In the genomic region with DNA sequence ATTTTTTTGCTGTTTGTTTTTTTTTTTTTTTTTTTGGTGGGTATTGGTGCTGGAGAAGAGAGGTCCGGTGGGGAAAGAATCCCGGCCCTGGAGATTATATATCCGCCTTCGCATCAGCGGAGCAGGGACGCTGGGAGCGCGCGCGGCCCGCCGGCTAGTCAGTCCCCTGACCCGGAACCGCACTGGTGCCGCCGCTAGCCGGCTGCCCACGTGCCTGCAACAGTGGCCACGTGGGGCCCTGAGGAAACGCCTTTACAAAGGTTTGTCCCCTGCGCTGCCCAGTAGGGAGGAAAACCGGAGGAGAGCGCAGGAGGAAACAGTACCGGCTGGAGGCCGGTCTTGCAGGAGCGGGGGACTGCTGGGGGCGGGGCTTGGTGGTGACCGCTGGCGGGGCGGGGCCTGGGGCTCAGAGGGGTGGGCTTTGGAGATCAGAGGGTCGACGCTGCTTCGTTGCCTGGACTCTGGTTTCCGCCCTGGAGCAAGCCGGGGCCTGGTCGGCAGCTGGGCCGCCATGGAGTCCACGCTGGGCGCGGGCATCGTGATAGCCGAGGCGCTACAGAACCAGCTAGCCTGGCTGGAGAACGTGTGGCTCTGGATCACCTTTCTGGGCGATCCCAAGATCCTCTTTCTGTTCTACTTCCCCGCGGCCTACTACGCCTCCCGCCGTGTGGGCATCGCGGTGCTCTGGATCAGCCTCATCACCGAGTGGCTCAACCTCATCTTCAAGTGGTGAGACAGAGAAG, we compare ENCODE assay signal across 1 cellular context.
TF ChIP-seq lines count a peak whose summit lies in the region.

A gene with protein sequence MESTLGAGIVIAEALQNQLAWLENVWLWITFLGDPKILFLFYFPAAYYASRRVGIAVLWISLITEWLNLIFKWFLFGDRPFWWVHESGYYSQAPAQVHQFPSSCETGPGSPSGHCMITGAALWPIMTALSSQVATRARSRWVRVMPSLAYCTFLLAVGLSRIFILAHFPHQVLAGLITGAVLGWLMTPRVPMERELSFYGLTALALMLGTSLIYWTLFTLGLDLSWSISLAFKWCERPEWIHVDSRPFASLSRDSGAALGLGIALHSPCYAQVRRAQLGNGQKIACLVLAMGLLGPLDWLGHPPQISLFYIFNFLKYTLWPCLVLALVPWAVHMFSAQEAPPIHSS (plus strand): TSS at position 281 of the 743 bp plus-strand sequence. CDS start 231 bp downstream, at position 512.

TF ChIP-seq in K562, 482 proteins besides CTCF, POLR2A, EP300 and RAD21 (continued from another document and continues in another):
- TF ChIP-seq, protein P1, sequence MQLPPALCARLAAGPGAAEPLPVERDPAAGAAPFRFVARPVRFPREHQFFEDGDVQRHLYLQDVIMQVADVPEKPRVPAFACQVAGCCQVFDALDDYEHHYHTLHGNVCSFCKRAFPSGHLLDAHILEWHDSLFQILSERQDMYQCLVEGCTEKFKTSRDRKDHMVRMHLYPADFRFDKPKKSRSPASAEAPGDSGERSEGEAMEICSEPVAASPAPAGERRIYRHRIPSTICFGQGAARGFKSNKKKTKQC (CRISPR knock-in tag; IDR thresholded peaks at IDR 0.05): 0 out of 2 replicates have a peak, but pooled peaks have one; percentile 13
- peak; percentile 7; the same call in 1 of the 2 replicates for TF ChIP-seq SMARCA4 (IDR thresholded peaks at IDR 0.05)
- TF ChIP-seq LEF1 (IDR thresholded peaks at IDR 0.05): peak; percentile 28; the same call in 1 of the 2 replicates
- peak; percentile 94 for TF ChIP-seq RBFOX2 (IDR thresholded peaks at IDR 0.05; ENCODE audit: low read depth, low read length)
- TF ChIP-seq, protein P2, sequence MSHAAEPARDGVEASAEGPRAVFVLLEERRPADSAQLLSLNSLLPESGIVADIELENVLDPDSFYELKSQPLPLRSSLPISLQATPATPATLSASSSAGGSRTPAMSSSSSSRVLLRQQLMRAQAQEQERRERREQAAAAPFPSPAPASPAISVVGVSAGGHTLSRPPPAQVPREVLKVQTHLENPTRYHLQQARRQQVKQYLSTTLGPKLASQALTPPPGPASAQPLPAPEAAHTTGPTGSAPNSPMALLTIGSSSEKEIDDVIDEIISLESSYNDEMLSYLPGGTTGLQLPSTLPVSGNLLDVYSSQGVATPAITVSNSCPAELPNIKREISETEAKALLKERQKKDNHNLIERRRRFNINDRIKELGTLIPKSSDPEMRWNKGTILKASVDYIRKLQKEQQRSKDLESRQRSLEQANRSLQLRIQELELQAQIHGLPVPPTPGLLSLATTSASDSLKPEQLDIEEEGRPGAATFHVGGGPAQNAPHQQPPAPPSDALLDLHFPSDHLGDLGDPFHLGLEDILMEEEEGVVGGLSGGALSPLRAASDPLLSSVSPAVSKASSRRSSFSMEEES (CRISPR knock-in tag; IDR thresholded peaks at IDR 0.05): peak; percentile 46; the same call in 1 of the 2 replicates
- TF ChIP-seq, protein P3, sequence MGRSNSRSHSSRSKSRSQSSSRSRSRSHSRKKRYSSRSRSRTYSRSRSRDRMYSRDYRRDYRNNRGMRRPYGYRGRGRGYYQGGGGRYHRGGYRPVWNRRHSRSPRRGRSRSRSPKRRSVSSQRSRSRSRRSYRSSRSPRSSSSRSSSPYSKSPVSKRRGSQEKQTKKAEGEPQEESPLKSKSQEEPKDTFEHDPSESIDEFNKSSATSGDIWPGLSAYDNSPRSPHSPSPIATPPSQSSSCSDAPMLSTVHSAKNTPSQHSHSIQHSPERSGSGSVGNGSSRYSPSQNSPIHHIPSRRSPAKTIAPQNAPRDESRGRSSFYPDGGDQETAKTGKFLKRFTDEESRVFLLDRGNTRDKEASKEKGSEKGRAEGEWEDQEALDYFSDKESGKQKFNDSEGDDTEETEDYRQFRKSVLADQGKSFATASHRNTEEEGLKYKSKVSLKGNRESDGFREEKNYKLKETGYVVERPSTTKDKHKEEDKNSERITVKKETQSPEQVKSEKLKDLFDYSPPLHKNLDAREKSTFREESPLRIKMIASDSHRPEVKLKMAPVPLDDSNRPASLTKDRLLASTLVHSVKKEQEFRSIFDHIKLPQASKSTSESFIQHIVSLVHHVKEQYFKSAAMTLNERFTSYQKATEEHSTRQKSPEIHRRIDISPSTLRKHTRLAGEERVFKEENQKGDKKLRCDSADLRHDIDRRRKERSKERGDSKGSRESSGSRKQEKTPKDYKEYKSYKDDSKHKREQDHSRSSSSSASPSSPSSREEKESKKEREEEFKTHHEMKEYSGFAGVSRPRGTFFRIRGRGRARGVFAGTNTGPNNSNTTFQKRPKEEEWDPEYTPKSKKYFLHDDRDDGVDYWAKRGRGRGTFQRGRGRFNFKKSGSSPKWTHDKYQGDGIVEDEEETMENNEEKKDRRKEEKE (IDR thresholded peaks at IDR 0.05; ENCODE audit: borderline replicate concordance in 1 of 2, control insufficient read depth in 1 of 2, low read depth in 2 of 2, low read length in 1 of 2): 0 out of 4 replicates have a peak, but pooled peaks of 1 of the 2 experiments have one; percentile 58
- TF ChIP-seq ELF4 (CRISPR knock-in tag; IDR thresholded peaks at IDR 0.05): no peak
- TF ChIP-seq, protein P4, sequence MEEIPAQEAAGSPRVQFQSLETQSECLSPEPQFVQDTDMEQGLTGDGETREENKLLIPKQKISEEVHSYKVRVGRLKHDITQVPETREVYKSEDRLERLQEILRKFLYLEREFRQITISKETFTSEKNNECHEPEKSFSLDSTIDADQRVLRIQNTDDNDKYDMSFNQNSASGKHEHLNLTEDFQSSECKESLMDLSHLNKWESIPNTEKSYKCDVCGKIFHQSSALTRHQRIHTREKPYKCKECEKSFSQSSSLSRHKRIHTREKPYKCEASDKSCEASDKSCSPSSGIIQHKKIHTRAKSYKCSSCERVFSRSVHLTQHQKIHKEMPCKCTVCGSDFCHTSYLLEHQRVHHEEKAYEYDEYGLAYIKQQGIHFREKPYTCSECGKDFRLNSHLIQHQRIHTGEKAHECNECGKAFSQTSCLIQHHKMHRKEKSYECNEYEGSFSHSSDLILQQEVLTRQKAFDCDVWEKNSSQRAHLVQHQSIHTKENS (CRISPR knock-in tag; IDR thresholded peaks at IDR 0.05): no peak
- TF ChIP-seq, protein P5, sequence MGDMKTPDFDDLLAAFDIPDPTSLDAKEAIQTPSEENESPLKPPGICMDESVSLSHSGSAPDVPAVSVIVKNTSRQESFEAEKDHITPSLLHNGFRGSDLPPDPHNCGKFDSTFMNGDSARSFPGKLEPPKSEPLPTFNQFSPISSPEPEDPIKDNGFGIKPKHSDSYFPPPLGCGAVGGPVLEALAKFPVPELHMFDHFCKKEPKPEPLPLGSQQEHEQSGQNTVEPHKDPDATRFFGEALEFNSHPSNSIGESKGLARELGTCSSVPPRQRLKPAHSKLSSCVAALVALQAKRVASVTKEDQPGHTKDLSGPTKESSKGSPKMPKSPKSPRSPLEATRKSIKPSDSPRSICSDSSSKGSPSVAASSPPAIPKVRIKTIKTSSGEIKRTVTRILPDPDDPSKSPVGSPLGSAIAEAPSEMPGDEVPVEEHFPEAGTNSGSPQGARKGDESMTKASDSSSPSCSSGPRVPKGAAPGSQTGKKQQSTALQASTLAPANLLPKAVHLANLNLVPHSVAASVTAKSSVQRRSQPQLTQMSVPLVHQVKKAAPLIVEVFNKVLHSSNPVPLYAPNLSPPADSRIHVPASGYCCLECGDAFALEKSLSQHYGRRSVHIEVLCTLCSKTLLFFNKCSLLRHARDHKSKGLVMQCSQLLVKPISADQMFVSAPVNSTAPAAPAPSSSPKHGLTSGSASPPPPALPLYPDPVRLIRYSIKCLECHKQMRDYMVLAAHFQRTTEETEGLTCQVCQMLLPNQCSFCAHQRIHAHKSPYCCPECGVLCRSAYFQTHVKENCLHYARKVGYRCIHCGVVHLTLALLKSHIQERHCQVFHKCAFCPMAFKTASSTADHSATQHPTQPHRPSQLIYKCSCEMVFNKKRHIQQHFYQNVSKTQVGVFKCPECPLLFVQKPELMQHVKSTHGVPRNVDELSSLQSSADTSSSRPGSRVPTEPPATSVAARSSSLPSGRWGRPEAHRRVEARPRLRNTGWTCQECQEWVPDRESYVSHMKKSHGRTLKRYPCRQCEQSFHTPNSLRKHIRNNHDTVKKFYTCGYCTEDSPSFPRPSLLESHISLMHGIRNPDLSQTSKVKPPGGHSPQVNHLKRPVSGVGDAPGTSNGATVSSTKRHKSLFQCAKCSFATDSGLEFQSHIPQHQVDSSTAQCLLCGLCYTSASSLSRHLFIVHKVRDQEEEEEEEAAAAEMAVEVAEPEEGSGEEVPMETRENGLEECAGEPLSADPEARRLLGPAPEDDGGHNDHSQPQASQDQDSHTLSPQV (IDR thresholded peaks at IDR 0.05): 0 out of 2 replicates have a peak, but pooled peaks have one; percentile 34
- TF ChIP-seq MAZ (CRISPR knock-in tag; conservative IDR thresholded peaks at IDR 0.05 in 1 of 2, IDR thresholded peaks at IDR 0.05 in 1 of 2): peak; percentile 65 to 89; a peak in 3 of 4 replicates
- TF ChIP-seq SUPT5H (IDR thresholded peaks at IDR 0.05): peak; percentile 44
- 0 out of 4 replicates have a peak, but pooled peaks have one; percentile 2 to 13 for TF ChIP-seq SIX5 (IDR thresholded peaks at IDR 0.05; ENCODE audit: borderline replicate concordance in 1 of 2, insufficient read depth in 1 of 2, low read depth in 1 of 2, low read length in 2 of 2)
- peak; percentile 78 for TF ChIP-seq TAF1 (IDR thresholded peaks at IDR 0.05; ENCODE audit: control insufficient read depth, extremely low read depth, insufficient read depth, low read length, severe bottlenecking)
- TF ChIP-seq, protein P6, sequence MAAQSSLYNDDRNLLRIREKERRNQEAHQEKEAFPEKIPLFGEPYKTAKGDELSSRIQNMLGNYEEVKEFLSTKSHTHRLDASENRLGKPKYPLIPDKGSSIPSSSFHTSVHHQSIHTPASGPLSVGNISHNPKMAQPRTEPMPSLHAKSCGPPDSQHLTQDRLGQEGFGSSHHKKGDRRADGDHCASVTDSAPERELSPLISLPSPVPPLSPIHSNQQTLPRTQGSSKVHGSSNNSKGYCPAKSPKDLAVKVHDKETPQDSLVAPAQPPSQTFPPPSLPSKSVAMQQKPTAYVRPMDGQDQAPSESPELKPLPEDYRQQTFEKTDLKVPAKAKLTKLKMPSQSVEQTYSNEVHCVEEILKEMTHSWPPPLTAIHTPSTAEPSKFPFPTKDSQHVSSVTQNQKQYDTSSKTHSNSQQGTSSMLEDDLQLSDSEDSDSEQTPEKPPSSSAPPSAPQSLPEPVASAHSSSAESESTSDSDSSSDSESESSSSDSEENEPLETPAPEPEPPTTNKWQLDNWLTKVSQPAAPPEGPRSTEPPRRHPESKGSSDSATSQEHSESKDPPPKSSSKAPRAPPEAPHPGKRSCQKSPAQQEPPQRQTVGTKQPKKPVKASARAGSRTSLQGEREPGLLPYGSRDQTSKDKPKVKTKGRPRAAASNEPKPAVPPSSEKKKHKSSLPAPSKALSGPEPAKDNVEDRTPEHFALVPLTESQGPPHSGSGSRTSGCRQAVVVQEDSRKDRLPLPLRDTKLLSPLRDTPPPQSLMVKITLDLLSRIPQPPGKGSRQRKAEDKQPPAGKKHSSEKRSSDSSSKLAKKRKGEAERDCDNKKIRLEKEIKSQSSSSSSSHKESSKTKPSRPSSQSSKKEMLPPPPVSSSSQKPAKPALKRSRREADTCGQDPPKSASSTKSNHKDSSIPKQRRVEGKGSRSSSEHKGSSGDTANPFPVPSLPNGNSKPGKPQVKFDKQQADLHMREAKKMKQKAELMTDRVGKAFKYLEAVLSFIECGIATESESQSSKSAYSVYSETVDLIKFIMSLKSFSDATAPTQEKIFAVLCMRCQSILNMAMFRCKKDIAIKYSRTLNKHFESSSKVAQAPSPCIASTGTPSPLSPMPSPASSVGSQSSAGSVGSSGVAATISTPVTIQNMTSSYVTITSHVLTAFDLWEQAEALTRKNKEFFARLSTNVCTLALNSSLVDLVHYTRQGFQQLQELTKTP (IDR thresholded peaks at IDR 0.05; ENCODE audit: low read depth in 1 of 2, partially characterized antibody in 2 of 2): no peak
- peak; percentile 31 for TF ChIP-seq NCOA1 (IDR thresholded peaks at IDR 0.05; ENCODE audit: low read depth)
- peak; percentile 58; the same call in 1 of the 2 replicates for TF ChIP-seq NR1H2 (CRISPR knock-in tag; IDR thresholded peaks at IDR 0.05)
- TF ChIP-seq NR3C1 (CRISPR knock-in tag; IDR thresholded peaks at IDR 0.05): no peak
- 0 out of 2 replicates have a peak, but pooled peaks have one; percentile 34 for TF ChIP-seq ZKSCAN1 (IDR thresholded peaks at IDR 0.05; ENCODE audit: low read depth, low read length)
- TF ChIP-seq NRF1 (conservative IDR thresholded peaks at IDR 0.05 in 1 of 2, IDR thresholded peaks at IDR 0.05 in 1 of 2): peak; percentile 66 to 69
- TF ChIP-seq, protein P7, sequence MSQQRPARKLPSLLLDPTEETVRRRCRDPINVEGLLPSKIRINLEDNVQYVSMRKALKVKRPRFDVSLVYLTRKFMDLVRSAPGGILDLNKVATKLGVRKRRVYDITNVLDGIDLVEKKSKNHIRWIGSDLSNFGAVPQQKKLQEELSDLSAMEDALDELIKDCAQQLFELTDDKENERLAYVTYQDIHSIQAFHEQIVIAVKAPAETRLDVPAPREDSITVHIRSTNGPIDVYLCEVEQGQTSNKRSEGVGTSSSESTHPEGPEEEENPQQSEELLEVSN (IDR thresholded peaks at IDR 0.05; ENCODE audit: borderline replicate concordance in 1 of 2, extremely low read depth in 1 of 2, insufficient read depth in 1 of 2, insufficient read length in 1 of 2, low read depth in 1 of 2, low read length in 1 of 2, poor library complexity in 1 of 2, severe bottlenecking in 1 of 2): peak; percentile 91 to 94
- TF ChIP-seq, protein P8, sequence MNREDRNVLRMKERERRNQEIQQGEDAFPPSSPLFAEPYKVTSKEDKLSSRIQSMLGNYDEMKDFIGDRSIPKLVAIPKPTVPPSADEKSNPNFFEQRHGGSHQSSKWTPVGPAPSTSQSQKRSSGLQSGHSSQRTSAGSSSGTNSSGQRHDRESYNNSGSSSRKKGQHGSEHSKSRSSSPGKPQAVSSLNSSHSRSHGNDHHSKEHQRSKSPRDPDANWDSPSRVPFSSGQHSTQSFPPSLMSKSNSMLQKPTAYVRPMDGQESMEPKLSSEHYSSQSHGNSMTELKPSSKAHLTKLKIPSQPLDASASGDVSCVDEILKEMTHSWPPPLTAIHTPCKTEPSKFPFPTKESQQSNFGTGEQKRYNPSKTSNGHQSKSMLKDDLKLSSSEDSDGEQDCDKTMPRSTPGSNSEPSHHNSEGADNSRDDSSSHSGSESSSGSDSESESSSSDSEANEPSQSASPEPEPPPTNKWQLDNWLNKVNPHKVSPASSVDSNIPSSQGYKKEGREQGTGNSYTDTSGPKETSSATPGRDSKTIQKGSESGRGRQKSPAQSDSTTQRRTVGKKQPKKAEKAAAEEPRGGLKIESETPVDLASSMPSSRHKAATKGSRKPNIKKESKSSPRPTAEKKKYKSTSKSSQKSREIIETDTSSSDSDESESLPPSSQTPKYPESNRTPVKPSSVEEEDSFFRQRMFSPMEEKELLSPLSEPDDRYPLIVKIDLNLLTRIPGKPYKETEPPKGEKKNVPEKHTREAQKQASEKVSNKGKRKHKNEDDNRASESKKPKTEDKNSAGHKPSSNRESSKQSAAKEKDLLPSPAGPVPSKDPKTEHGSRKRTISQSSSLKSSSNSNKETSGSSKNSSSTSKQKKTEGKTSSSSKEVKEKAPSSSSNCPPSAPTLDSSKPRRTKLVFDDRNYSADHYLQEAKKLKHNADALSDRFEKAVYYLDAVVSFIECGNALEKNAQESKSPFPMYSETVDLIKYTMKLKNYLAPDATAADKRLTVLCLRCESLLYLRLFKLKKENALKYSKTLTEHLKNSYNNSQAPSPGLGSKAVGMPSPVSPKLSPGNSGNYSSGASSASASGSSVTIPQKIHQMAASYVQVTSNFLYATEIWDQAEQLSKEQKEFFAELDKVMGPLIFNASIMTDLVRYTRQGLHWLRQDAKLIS (CRISPR knock-in tag; IDR thresholded peaks at IDR 0.05): peak; percentile 49; the same call in 1 of the 2 replicates
- no peak for TF ChIP-seq ZNF282 (CRISPR knock-in tag; IDR thresholded peaks at IDR 0.05)
